In the genomic region with DNA sequence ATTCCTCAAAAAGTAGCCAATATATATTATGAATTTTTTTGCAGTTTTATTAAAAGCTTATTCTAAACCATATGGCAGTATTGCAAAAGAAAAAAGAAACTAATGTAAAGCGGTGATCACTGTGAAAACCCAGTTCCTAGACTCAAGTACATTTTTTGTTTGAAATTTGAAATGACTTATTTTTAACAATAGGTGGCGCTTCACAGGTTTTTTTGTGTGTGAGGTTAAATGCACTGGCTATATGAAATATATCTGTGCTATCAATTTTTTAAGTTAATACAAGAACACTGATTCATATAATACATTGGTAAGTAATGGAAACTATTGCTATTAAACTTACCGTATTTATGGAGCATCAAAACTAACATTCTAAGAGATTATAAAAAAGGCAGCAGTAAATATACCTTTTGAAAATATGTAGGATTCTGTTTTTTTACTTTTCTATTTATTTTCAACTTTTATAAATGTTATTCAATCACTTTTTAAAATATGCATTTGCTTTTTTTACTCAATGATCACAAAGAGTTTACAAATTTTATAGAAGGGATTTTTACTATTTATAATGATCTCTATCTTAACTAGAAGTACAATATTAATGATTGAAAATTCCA, we compare ENCODE assay signal across 8 cellular contexts. TPM values are rescaled to one million over a fixed set of nuclear protein-coding genes. Genes with fewer than 3 reads are reported as not detected.
DNase-seq lines count a peak whose midpoint lies in the region; ATAC-seq and TF ChIP-seq lines count a peak whose summit lies in the region.

No MANE protein-coding gene starts in this region.

- peaks cover 7 to 25% of the 10 kb centered on the region in 2 donors for H3K4me1 ChIP-seq in thoracic aorta (ENCODE audit: control insufficient read depth in 1 of 2, low read depth in 2 of 2)

- TF ChIP-seq CTCF in epithelial cell of proximal tubule (conservative IDR thresholded peaks at IDR 0.05; ENCODE audit: low read depth, low read length): peak; percentile 59
- peak; percentile 41 for TF ChIP-seq CTCF in thoracic aorta (IDR thresholded peaks at IDR 0.05)

- no peak overlapping the region for H3K27ac ChIP-seq in thoracic aorta

- H3K27me3 ChIP-seq in thoracic aorta (replicated peaks; ENCODE audit: insufficient read depth): no peaks in the 10 kb centered on the region

- ATAC-seq in thoracic aorta (ENCODE audit: insufficient number of reproducible peaks, low FRiP score, low read depth) (no peak), GM21619 (IDR thresholded peaks at IDR 0.05; ENCODE audit: unreplicated experiment) (no peak)

- H3K4me3 ChIP-seq in epithelial cell of proximal tubule (ENCODE audit: low read depth, low read length): no peak overlapping the region
- no peak overlapping the region for H3K4me3 ChIP-seq in thoracic aorta

- DNase-seq in SKM-1 treated with dmso at 0.1 percent for 144 hours (lab: John Stamatoyannopoulos, UW; ENCODE audit: unreplicated experiment) (peak; percentile 43), SKM-1 (lab: John Stamatoyannopoulos, UW; ENCODE audit: unreplicated experiment) (no peak), NCI-H748 (lab: John Stamatoyannopoulos, UW; ENCODE audit: unreplicated experiment) (peak; percentile 32), epithelial cell of proximal tubule (ENCODE audit: low read depth) (no peak), thoracic aorta (ENCODE audit: low spot score) (no peak), NCI-H128 (lab: John Stamatoyannopoulos, UW; ENCODE audit: unreplicated experiment) (no peak), cerebellar cortex (ENCODE audit: low spot score) (no peak)

- H3K36me3 ChIP-seq in thoracic aorta: no peaks in the 10 kb centered on the region

- H3K9me3 ChIP-seq in thoracic aorta: no peaks in the 10 kb centered on the region

RNA-seq across cellular contexts. Expression of a gene that starts 5.6 kb away (rescaled TPM):
- 6.4 and 14.8 TPM in 2 replicates for total RNA-seq in epithelial cell of proximal tubule
- total RNA-seq in thoracic aorta: 100 to 1,000 TPM; 147 to 215 TPM

Comparison
In these comparisons a context has a peak if more than half of its experiments do, and no peak if none do; other contexts are left out.
1. DNase-seq: peak in SKM-1 treated with dmso at 0.1 percent for 144 hours (single experiment) and NCI-H748 (single experiment); none in SKM-1 (single experiment), epithelial cell of proximal tubule (single experiment), thoracic aorta (single experiment), NCI-H128 (single experiment) and cerebellar cortex (single experiment).